1 cellular context compared by ENCODE assay signal in genomic region chr21:44878053-44878982, GRCh38.
TF ChIP-seq lines count a peak whose summit lies in the region.

No MANE protein-coding gene starts in this region.

TF ChIP-seq in HepG2, 621 proteins besides CTCF, POLR2A, EP300 and RAD21 (continued from another document and continues in another):
- TF ChIP-seq NFAT5 (CRISPR knock-in tag; IDR thresholded peaks at IDR 0.05) (no peak), NFKB2 (CRISPR knock-in tag; IDR thresholded peaks at IDR 0.05; ENCODE audit: borderline replicate concordance) (no peak), ZNF496 (CRISPR knock-in tag; IDR thresholded peaks at IDR 0.05; ENCODE audit: insufficient replicate concordance) (no peak), ATAD3A (CRISPR knock-in tag; IDR thresholded peaks at IDR 0.05) (no peak), ZZZ3 (CRISPR knock-in tag; IDR thresholded peaks at IDR 0.05; ENCODE audit: borderline replicate concordance) (no peak), HDAC1 (CRISPR knock-in tag; IDR thresholded peaks at IDR 0.05) (peak; percentile 54; the same call in 1 of the 2 replicates), ARNTL (CRISPR knock-in tag; IDR thresholded peaks at IDR 0.05) (no peak), SRY (CRISPR knock-in tag; IDR thresholded peaks at IDR 0.05) (no peak), ZNF772 (CRISPR knock-in tag; IDR thresholded peaks at IDR 0.05) (no peak), DNMT1 (CRISPR knock-in tag; IDR thresholded peaks at IDR 0.05) (no peak), NRL (CRISPR knock-in tag; IDR thresholded peaks at IDR 0.05; ENCODE audit: borderline replicate concordance) (no peak), KAT8 (CRISPR knock-in tag; IDR thresholded peaks at IDR 0.05) (peak; percentile 56; the same call in 1 of the 2 replicates), REXO4 (CRISPR knock-in tag; IDR thresholded peaks at IDR 0.05; ENCODE audit: borderline replicate concordance) (no peak), ZFP90 (CRISPR knock-in tag; IDR thresholded peaks at IDR 0.05; ENCODE audit: borderline replicate concordance) (no peak), FOSL2 (CRISPR knock-in tag; IDR thresholded peaks at IDR 0.05) (peak; percentile 83), MAFF (IDR thresholded peaks at IDR 0.05; ENCODE audit: low read depth, low read length) (no peak), TMF1 (CRISPR knock-in tag; IDR thresholded peaks at IDR 0.05; ENCODE audit: low read depth) (no peak), ZNF883 (CRISPR knock-in tag; IDR thresholded peaks at IDR 0.05; ENCODE audit: not compliant biosample characterization) (no peak), PHB2 (IDR thresholded peaks at IDR 0.05; ENCODE audit: partially characterized antibody) (no peak), ZNF17 (CRISPR knock-in tag; IDR thresholded peaks at IDR 0.05) (no peak), ISX (CRISPR knock-in tag; conservative IDR thresholded peaks at IDR 0.05) (no peak), RELA (CRISPR knock-in tag; IDR thresholded peaks at IDR 0.05) (no peak), ZNF773 (CRISPR knock-in tag; IDR thresholded peaks at IDR 0.05; ENCODE audit: borderline replicate concordance) (no peak), ZMYM4 (CRISPR knock-in tag; IDR thresholded peaks at IDR 0.05) (peak; percentile 92), ZSCAN12 (CRISPR knock-in tag; IDR thresholded peaks at IDR 0.05) (no peak), TOPORS (CRISPR knock-in tag; IDR thresholded peaks at IDR 0.05) (no peak), ZNF468 (CRISPR knock-in tag; IDR thresholded peaks at IDR 0.05) (no peak), ATF5 (CRISPR knock-in tag; IDR thresholded peaks at IDR 0.05; ENCODE audit: low read depth) (no peak), CBX5 (CRISPR knock-in tag; IDR thresholded peaks at IDR 0.05; ENCODE audit: borderline replicate concordance) (peak; percentile 42; the same call in 1 of the 2 replicates), THAP7 (CRISPR knock-in tag; IDR thresholded peaks at IDR 0.05) (no peak)
- TF ChIP-seq, protein P1, sequence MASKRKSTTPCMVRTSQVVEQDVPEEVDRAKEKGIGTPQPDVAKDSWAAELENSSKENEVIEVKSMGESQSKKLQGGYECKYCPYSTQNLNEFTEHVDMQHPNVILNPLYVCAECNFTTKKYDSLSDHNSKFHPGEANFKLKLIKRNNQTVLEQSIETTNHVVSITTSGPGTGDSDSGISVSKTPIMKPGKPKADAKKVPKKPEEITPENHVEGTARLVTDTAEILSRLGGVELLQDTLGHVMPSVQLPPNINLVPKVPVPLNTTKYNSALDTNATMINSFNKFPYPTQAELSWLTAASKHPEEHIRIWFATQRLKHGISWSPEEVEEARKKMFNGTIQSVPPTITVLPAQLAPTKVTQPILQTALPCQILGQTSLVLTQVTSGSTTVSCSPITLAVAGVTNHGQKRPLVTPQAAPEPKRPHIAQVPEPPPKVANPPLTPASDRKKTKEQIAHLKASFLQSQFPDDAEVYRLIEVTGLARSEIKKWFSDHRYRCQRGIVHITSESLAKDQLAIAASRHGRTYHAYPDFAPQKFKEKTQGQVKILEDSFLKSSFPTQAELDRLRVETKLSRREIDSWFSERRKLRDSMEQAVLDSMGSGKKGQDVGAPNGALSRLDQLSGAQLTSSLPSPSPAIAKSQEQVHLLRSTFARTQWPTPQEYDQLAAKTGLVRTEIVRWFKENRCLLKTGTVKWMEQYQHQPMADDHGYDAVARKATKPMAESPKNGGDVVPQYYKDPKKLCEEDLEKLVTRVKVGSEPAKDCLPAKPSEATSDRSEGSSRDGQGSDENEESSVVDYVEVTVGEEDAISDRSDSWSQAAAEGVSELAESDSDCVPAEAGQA (IDR thresholded peaks at IDR 0.05; ENCODE audit: low read depth): no peak
- TF ChIP-seq, protein P1 (CRISPR knock-in tag; IDR thresholded peaks at IDR 0.05; ENCODE audit: borderline replicate concordance): no peak
- TF ChIP-seq, protein P2, sequence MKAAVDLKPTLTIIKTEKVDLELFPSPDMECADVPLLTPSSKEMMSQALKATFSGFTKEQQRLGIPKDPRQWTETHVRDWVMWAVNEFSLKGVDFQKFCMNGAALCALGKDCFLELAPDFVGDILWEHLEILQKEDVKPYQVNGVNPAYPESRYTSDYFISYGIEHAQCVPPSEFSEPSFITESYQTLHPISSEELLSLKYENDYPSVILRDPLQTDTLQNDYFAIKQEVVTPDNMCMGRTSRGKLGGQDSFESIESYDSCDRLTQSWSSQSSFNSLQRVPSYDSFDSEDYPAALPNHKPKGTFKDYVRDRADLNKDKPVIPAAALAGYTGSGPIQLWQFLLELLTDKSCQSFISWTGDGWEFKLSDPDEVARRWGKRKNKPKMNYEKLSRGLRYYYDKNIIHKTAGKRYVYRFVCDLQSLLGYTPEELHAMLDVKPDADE (CRISPR knock-in tag; IDR thresholded peaks at IDR 0.05): no peak
- TF ChIP-seq, protein P3, sequence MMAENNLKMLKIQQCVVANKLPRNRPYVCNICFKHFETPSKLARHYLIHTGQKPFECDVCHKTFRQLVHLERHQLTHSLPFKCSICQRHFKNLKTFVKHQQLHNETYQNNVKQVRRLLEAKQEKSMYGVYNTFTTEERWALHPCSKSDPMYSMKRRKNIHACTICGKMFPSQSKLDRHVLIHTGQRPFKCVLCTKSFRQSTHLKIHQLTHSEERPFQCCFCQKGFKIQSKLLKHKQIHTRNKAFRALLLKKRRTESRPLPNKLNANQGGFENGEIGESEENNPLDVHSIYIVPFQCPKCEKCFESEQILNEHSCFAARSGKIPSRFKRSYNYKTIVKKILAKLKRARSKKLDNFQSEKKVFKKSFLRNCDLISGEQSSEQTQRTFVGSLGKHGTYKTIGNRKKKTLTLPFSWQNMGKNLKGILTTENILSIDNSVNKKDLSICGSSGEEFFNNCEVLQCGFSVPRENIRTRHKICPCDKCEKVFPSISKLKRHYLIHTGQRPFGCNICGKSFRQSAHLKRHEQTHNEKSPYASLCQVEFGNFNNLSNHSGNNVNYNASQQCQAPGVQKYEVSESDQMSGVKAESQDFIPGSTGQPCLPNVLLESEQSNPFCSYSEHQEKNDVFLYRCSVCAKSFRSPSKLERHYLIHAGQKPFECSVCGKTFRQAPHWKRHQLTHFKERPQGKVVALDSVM (CRISPR knock-in tag; IDR thresholded peaks at IDR 0.05): no peak
- TF ChIP-seq, protein P4, sequence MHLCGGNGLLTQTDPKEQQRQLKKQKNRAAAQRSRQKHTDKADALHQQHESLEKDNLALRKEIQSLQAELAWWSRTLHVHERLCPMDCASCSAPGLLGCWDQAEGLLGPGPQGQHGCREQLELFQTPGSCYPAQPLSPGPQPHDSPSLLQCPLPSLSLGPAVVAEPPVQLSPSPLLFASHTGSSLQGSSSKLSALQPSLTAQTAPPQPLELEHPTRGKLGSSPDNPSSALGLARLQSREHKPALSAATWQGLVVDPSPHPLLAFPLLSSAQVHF (CRISPR knock-in tag; IDR thresholded peaks at IDR 0.05): no peak
- TF ChIP-seq, protein P5, sequence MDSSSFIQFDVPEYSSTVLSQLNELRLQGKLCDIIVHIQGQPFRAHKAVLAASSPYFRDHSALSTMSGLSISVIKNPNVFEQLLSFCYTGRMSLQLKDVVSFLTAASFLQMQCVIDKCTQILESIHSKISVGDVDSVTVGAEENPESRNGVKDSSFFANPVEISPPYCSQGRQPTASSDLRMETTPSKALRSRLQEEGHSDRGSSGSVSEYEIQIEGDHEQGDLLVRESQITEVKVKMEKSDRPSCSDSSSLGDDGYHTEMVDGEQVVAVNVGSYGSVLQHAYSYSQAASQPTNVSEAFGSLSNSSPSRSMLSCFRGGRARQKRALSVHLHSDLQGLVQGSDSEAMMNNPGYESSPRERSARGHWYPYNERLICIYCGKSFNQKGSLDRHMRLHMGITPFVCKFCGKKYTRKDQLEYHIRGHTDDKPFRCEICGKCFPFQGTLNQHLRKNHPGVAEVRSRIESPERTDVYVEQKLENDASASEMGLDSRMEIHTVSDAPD (CRISPR knock-in tag; IDR thresholded peaks at IDR 0.05): no peak
- TF ChIP-seq, protein P6, sequence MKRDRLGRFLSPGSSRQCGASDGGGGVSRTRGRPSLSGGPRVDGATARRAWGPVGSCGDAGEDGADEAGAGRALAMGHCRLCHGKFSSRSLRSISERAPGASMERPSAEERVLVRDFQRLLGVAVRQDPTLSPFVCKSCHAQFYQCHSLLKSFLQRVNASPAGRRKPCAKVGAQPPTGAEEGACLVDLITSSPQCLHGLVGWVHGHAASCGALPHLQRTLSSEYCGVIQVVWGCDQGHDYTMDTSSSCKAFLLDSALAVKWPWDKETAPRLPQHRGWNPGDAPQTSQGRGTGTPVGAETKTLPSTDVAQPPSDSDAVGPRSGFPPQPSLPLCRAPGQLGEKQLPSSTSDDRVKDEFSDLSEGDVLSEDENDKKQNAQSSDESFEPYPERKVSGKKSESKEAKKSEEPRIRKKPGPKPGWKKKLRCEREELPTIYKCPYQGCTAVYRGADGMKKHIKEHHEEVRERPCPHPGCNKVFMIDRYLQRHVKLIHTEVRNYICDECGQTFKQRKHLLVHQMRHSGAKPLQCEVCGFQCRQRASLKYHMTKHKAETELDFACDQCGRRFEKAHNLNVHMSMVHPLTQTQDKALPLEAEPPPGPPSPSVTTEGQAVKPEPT (CRISPR knock-in tag; IDR thresholded peaks at IDR 0.05; ENCODE audit: low read depth): no peak
- TF ChIP-seq, protein P7, sequence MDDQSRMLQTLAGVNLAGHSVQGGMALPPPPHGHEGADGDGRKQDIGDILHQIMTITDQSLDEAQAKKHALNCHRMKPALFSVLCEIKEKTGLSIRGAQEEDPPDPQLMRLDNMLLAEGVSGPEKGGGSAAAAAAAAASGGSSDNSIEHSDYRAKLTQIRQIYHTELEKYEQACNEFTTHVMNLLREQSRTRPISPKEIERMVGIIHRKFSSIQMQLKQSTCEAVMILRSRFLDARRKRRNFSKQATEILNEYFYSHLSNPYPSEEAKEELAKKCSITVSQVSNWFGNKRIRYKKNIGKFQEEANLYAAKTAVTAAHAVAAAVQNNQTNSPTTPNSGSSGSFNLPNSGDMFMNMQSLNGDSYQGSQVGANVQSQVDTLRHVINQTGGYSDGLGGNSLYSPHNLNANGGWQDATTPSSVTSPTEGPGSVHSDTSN (CRISPR knock-in tag; IDR thresholded peaks at IDR 0.05; ENCODE audit: borderline replicate concordance): no peak
